ENCODE assay signal across 12 cellular contexts in genomic region chr22:45804986-45805325, GRCh38.
DNase-seq lines count a peak whose midpoint lies in the region; ATAC-seq and TF ChIP-seq lines count a peak whose summit lies in the region.
"Had no signal": no experiment of that assay in that cellular context is flagged by ENCODE, and none has a peak within 500 bp of the region (broad histone marks: within the 10 kb centered on the region; RNA-seq: fewer than 3 reads in every experiment).

No MANE protein-coding gene starts in this region.

- H3K36me3 ChIP-seq in psoas muscle (ENCODE audit: insufficient read depth in 1 of 2, low read depth in 1 of 2): peaks cover 0 to 22% of the 10 kb centered on the region in 2 donors

- no peaks in the 10 kb centered on the region for H3K27me3 ChIP-seq in psoas muscle (ENCODE audit: insufficient read depth in 3 of 3, low read length in 2 of 3)

- H3K27ac ChIP-seq in psoas muscle (no peak overlapping the region), coronary artery (no peak overlapping the region)

- intact Hi-C loops in psoas muscle (cut with DNase I): no loop called here

- 76 to 85% (median 82%) methylated on average over 3 of the region's 3 CpGs for WGBS in psoas muscle, 3 donors

- H3K9me3 ChIP-seq in psoas muscle: no peaks in the 10 kb centered on the region

- DNase-seq in GM04504 (ENCODE audit: low read depth) (peak; percentile 96), NCI-H460 (ENCODE audit: extremely low read depth, low read depth) (peak; percentile 27), choroid plexus epithelial cell (ENCODE audit: low read depth) (peak; percentile 98), psoas muscle (no peak), left lobe of liver (ENCODE audit: low spot score) (no peak), coronary artery (ENCODE audit: low spot score) (no peak)
- DNase-seq in stimulated activated CD8-positive, alpha-beta memory T cell treated with anti-CD3 and anti-CD28 coated beads, Interleukin-4, amount 100 ng/mL, for 48 hours: no peak
- DNase-seq: activated T-cell treated with anti-CD3 and anti-CD28 coated beads for 4 hours, left ventricle myocardium superior, NCI-H187 treated with DMSO at 0.1 percent for 48 hours had no signal

- ATAC-seq in psoas muscle (peak; percentile 30 to 82 (median 58)), left lobe of liver (no peak), HG02623 (IDR thresholded peaks at IDR 0.05; ENCODE audit: unreplicated experiment) (no peak)

- no peaks in the 10 kb centered on the region for H3K4me1 ChIP-seq in psoas muscle

- TF ChIP-seq CTCF in choroid plexus epithelial cell (conservative IDR thresholded peaks at IDR 0.05; ENCODE audit: low read depth, low read length) (no peak), psoas muscle (IDR thresholded peaks at IDR 0.05) (no peak), coronary artery (IDR thresholded peaks at IDR 0.05) (no peak)

- no peak overlapping the region for H3K4me3 ChIP-seq in choroid plexus epithelial cell (ENCODE audit: low read depth, low read length)
- H3K4me3 ChIP-seq in psoas muscle: no peak overlapping the region
- no peak overlapping the region for H3K4me3 ChIP-seq in coronary artery
- H3K4me3 ChIP-seq: skin epidermis had no signal

Comparison
In these comparisons a context has a peak if more than half of its experiments do, and no peak if none do; other contexts are left out.
1. DNase-seq: peak in GM04504 (single experiment), NCI-H460 (single experiment) and choroid plexus epithelial cell (single experiment); none in psoas muscle (0 of 2), left lobe of liver (single experiment), coronary artery (single experiment) and stimulated activated CD8-positive, alpha-beta memory T cell treated with anti-CD3 and anti-CD28 coated beads, Interleukin-4, amount 100 ng/mL, for 48 hours (single experiment).
2. ATAC-seq: peak in psoas muscle (4 of 4); none in left lobe of liver (single experiment) and HG02623 (single experiment).